In genomic region chr2:132401326-132401725, GRCh38 we compare ENCODE assay signal across 28 cellular contexts. TPM values are rescaled to one million over a fixed set of nuclear protein-coding genes. Genes with fewer than 3 reads are reported as not detected.
"Had no signal": no experiment of that assay in that cellular context is flagged by ENCODE, and none has a peak within 500 bp of the region (broad histone marks: within the 10 kb centered on the region; RNA-seq: fewer than 3 reads in every experiment).

No MANE protein-coding gene starts in this region.

- H3K36me3 Mint-ChIP-seq: stimulated activated effector memory CD8-positive, alpha-beta T cell treated with anti-CD3 and anti-CD28 coated beads, Interleukin-12 subunit alpha, Interleukin-12 subunit beta, amount 100 ng/mL, for 72 hours; stimulated activated memory B cell treated with anti-CD40 and anti-IgM and Interleukin-4, amounts not matched to agents 10 μg/mL and 1 μg/mL and 100 μg/mL, for 72 hours; stimulated activated naive B cell treated with anti-CD40 and anti-IgM and Interleukin-4, amounts not matched to agents 10 μg/mL and 1 μg/mL and 100 μg/mL, for 72 hours; type B pancreatic cell had no signal

- H3K9me3 Mint-ChIP-seq: stimulated activated effector memory CD8-positive, alpha-beta T cell treated with anti-CD3 and anti-CD28 coated beads, Interleukin-12 subunit alpha, Interleukin-12 subunit beta, amount 100 ng/mL, for 72 hours; stimulated activated naive B cell treated with anti-CD40 and anti-IgM and Interleukin-4, amounts not matched to agents 10 μg/mL and 1 μg/mL and 100 μg/mL, for 72 hours; type B pancreatic cell had no signal

- H3K36me3 ChIP-seq: stomach, suprapubic skin, thoracic aorta, thyroid gland, tibial artery, tibial nerve, transverse colon, upper lobe of left lung, upper lobe of right lung, uterus, vagina had no signal

- H3K4me1 Mint-ChIP-seq: stimulated activated effector memory CD8-positive, alpha-beta T cell treated with anti-CD3 and anti-CD28 coated beads, Interleukin-12 subunit alpha, Interleukin-12 subunit beta, amount 100 ng/mL, for 72 hours; stimulated activated memory B cell treated with anti-CD40 and anti-IgM and Interleukin-4, amounts not matched to agents 10 μg/mL and 1 μg/mL and 100 μg/mL, for 72 hours; stimulated activated naive B cell treated with anti-CD40 and anti-IgM and Interleukin-4, amounts not matched to agents 10 μg/mL and 1 μg/mL and 100 μg/mL, for 72 hours; stimulated activated naive CD8-positive, alpha-beta T cell treated with anti-CD3 and anti-CD28 coated beads, Interleukin-15, amount 100 ng/mL, for 72 hours had no signal

- H3K4me3 ChIP-seq: stomach, suprapubic skin, testis, thoracic aorta, thyroid gland, tibial artery, tibial nerve, transverse colon, upper lobe of left lung, upper lobe of right lung, uterus, vagina had no signal

- DNase-seq: stimulated activated CD4-positive, alpha-beta T cell treated with anti-CD3 and anti-CD28 coated beads, Interleukin-2, amount 100 ng/mL, for 24 hours; stimulated activated CD4-positive, alpha-beta T cell treated with anti-CD3 and anti-CD28 coated beads, Interleukin-2, amount 100 ng/mL, for 48 hours; stimulated activated CD4-positive, alpha-beta T cell treated with anti-CD3 and anti-CD28 coated beads, Interleukin-4, amount 100 ng/mL, for 1 hour; stimulated activated CD4-positive, alpha-beta T cell treated with anti-CD3 and anti-CD28 coated beads, Interleukin-4, amount 100 ng/mL, for 24 hours; stimulated activated CD4-positive, alpha-beta T cell treated with anti-CD3 and anti-CD28 coated beads, Interleukin-4, amount 100 ng/mL, for 4 hours; stimulated activated CD8-positive, alpha-beta memory T cell treated with anti-CD3 and anti-CD28 coated beads, Interleukin-4, amount 100 ng/mL, for 48 hours; stimulated activated naive B cell treated with anti-CD40 and anti-IgM and Interleukin-4, amounts not matched to agents 10 μg/mL and 1 μg/mL and 100 μg/mL, for 72 hours; stimulated activated naive CD4-positive, alpha-beta T cell; stimulated activated naive CD4-positive, alpha-beta T cell treated with Interleukin-2 at 50 U/mL for 16 hours; stimulated activated naive CD8-positive, alpha-beta T cell treated with anti-CD3 and anti-CD28 coated beads, Interleukin-15, amount 100 ng/mL, for 72 hours; stimulated activated naive CD8-positive, alpha-beta T cell treated with anti-CD3 and anti-CD28 coated beads, Interleukin-15, Interleukin-2, amounts not matched to agents 100 U/mL and 50 U/mL, for 24 hours; stomach; substantia nigra; testis; thyroid gland; tibial artery; transverse colon; upper lobe of left lung; upper lobe of right lung; uterus had no signal

- H3K27me3 ChIP-seq: stomach, suprapubic skin, testis, thyroid gland, tibial nerve, transverse colon, upper lobe of left lung, upper lobe of right lung, uterus, vagina had no signal

- H3K27me3 Mint-ChIP-seq: stimulated activated memory B cell treated with anti-CD40 and anti-IgM and Interleukin-4, amounts not matched to agents 10 μg/mL and 1 μg/mL and 100 μg/mL, for 72 hours; stimulated activated naive B cell treated with anti-CD40 and anti-IgM and Interleukin-4, amounts not matched to agents 10 μg/mL and 1 μg/mL and 100 μg/mL, for 72 hours had no signal

- H3K4me3 Mint-ChIP-seq: stimulated activated effector memory CD8-positive, alpha-beta T cell treated with anti-CD3 and anti-CD28 coated beads, Interleukin-12 subunit alpha, Interleukin-12 subunit beta, amount 100 ng/mL, for 72 hours; stimulated activated memory B cell treated with anti-CD40 and anti-IgM and Interleukin-4, amounts not matched to agents 10 μg/mL and 1 μg/mL and 100 μg/mL, for 72 hours; stimulated activated naive B cell treated with anti-CD40 and anti-IgM and Interleukin-4, amounts not matched to agents 10 μg/mL and 1 μg/mL and 100 μg/mL, for 72 hours; stimulated activated naive CD8-positive, alpha-beta T cell treated with anti-CD3 and anti-CD28 coated beads, Interleukin-15, amount 100 ng/mL, for 72 hours; stimulated activated naive CD8-positive, alpha-beta T cell treated with anti-CD3 and anti-CD28 coated beads, Interleukin-15, Interleukin-2, amounts not matched to agents 100 ng/mL and 50 ng/mL, for 24 hours; type B pancreatic cell had no signal

- H3K27ac Mint-ChIP-seq: stimulated activated effector memory CD8-positive, alpha-beta T cell treated with anti-CD3 and anti-CD28 coated beads, Interleukin-12 subunit alpha, Interleukin-12 subunit beta, amount 100 ng/mL, for 72 hours; stimulated activated memory B cell treated with anti-CD40 and anti-IgM and Interleukin-4, amounts not matched to agents 10 μg/mL and 1 μg/mL and 100 μg/mL, for 72 hours; stimulated activated naive B cell treated with anti-CD40 and anti-IgM and Interleukin-4, amounts not matched to agents 10 μg/mL and 1 μg/mL and 100 μg/mL, for 72 hours; stimulated activated naive CD8-positive, alpha-beta T cell treated with anti-CD3 and anti-CD28 coated beads, Interleukin-15, amount 100 ng/mL, for 72 hours; stimulated activated naive CD8-positive, alpha-beta T cell treated with anti-CD3 and anti-CD28 coated beads, Interleukin-15, Interleukin-2, amounts not matched to agents 100 ng/mL and 50 ng/mL, for 24 hours; type B pancreatic cell had no signal

- H3K4me1 ChIP-seq: stomach, testis, thyroid gland, tibial artery, tibial nerve, upper lobe of left lung, upper lobe of right lung, uterus, vagina had no signal

- H3K9me3 ChIP-seq: stomach, suprapubic skin, testis, thoracic aorta, thyroid gland, tibial artery, tibial nerve, transverse colon, upper lobe of left lung, upper lobe of right lung, uterus, vagina had no signal

- H3K27ac ChIP-seq: stomach, suprapubic skin, testis, thoracic aorta, thyroid gland, tibial artery, tibial nerve, transverse colon, upper lobe of left lung, upper lobe of right lung, uterus, vagina had no signal

RNA-seq across cellular contexts. Expression of gene GPR39, which starts 15.3 kb away (rescaled TPM):
- total RNA-seq: vagina had no signal
